8 cellular contexts compared by ENCODE assay signal in genomic region chr7:25950488-25951413, GRCh38.
DNase-seq lines count a peak whose midpoint lies in the region; ATAC-seq and TF ChIP-seq lines count a peak whose summit lies in the region.

No MANE protein-coding gene starts in this region.

- H3K4me1 ChIP-seq in Karpas-422 (ENCODE audit: low read length) (peaks cover 43% of the 10 kb centered on the region), gastroesophageal sphincter (peaks cover 0 to 30% (median 10%) of the 10 kb centered on the region in 3 donors), suprapubic skin (peaks cover 36% of the 10 kb centered on the region)

- H3K79me2 ChIP-seq in Karpas-422 (ENCODE audit: low read length), result no peaks in the 10 kb centered on the region

- TF ChIP-seq POLR2A in Raji (IDR thresholded peaks at IDR 0.05; ENCODE audit: insufficient read depth, low read depth, low read length), result peak; percentile 55
- TF ChIP-seq POLR2A in gastroesophageal sphincter (IDR thresholded peaks at IDR 0.05), result no peak
- TF ChIP-seq POLR2A in suprapubic skin (IDR thresholded peaks at IDR 0.05), result no peak

- H3K27me3 ChIP-seq in Karpas-422 (ENCODE audit: low read length), result no peaks in the 10 kb centered on the region
- peaks cover 10% of the 10 kb centered on the region for H3K27me3 ChIP-seq in gastroesophageal sphincter
- no peaks in the 10 kb centered on the region for H3K27me3 ChIP-seq in suprapubic skin

- DNase-seq in Daoy (ENCODE audit: low read depth) (peak; percentile 98), Karpas-422 (peak; percentile 96), activated gamma-delta T cell treated with Interleukin-2 at 50 U/mL for 16 hours (peak; percentile 84), nucleus accumbens (lab: John Stamatoyannopoulos, UW) (peak in 48 of 56 donors; percentile 10 to 88 (median 53)), suprapubic skin (ENCODE audit: low spot score in 2 of 2) (peak; percentile 95 to 96)

- peak in 1 of 4 experiments; percentile 6 for TF ChIP-seq CTCF in gastroesophageal sphincter (IDR thresholded peaks at IDR 0.05)
- TF ChIP-seq CTCF in suprapubic skin (IDR thresholded peaks at IDR 0.05), result no peak

- H4K20me1 ChIP-seq in Karpas-422 (ENCODE audit: insufficient read depth, low read depth, low read length), result no peaks in the 10 kb centered on the region; the same call in 1 of the 2 replicates

- H3K9me2 ChIP-seq in Karpas-422 (replicated peaks; ENCODE audit: insufficient read depth, low read length), result no peaks in the 10 kb centered on the region

- peak overlapping the region; percentile 74; the same call in 1 of the 2 replicates for H2AFZ ChIP-seq in Karpas-422 (ENCODE audit: low read length)

- peak; percentile 83 for ATAC-seq in GM21825 (IDR thresholded peaks at IDR 0.05; ENCODE audit: unreplicated experiment)
- peak; percentile 95 for ATAC-seq in gastroesophageal sphincter

- 0 to 1% methylated on average over 3 to 13 of the region's 86 CpGs for WGBS in gastroesophageal sphincter (ENCODE audit: low coverage in 1 of 2), 2 donors
- WGBS in suprapubic skin, result 3% methylated on average over 25 of the region's 86 CpGs

- peak overlapping the region; percentile 90 for H3K4me2 ChIP-seq in Karpas-422 (ENCODE audit: low read depth, low read length, poor library complexity, severe bottlenecking)

- peak overlapping the region; percentile 80 for H3K4me3 ChIP-seq in Karpas-422 (ENCODE audit: low read length)
- peak overlapping the region; percentile 64 to 71 for H3K4me3 ChIP-seq in gastroesophageal sphincter
- peak overlapping the region; percentile 87 for H3K4me3 ChIP-seq in suprapubic skin

- no peaks in the 10 kb centered on the region for H3K36me3 ChIP-seq in Karpas-422 (ENCODE audit: insufficient read depth, low read length)
- H3K36me3 ChIP-seq in gastroesophageal sphincter, result no peaks in the 10 kb centered on the region
- no peaks in the 10 kb centered on the region for H3K36me3 ChIP-seq in suprapubic skin

- H3K9me3 ChIP-seq in Karpas-422 (ENCODE audit: low read length), result no peaks in the 10 kb centered on the region
- no peaks in the 10 kb centered on the region for H3K9me3 ChIP-seq in gastroesophageal sphincter
- H3K9me3 ChIP-seq in suprapubic skin, result no peaks in the 10 kb centered on the region

- TF ChIP-seq EP300 in gastroesophageal sphincter (IDR thresholded peaks at IDR 0.05) (no peak), suprapubic skin (IDR thresholded peaks at IDR 0.05) (no peak)

- H3K27ac ChIP-seq in Karpas-422 (ENCODE audit: low read length) (no peak overlapping the region), gastroesophageal sphincter (peak overlapping the region in 3 of 4 donors; percentile 72 to 80 (median 73)), suprapubic skin (peak overlapping the region; percentile 87)

- peak overlapping the region; percentile 72 for H3K9ac ChIP-seq in Karpas-422 (ENCODE audit: low read length)
